15 cellular contexts compared by ENCODE assay signal in the genomic region with DNA sequence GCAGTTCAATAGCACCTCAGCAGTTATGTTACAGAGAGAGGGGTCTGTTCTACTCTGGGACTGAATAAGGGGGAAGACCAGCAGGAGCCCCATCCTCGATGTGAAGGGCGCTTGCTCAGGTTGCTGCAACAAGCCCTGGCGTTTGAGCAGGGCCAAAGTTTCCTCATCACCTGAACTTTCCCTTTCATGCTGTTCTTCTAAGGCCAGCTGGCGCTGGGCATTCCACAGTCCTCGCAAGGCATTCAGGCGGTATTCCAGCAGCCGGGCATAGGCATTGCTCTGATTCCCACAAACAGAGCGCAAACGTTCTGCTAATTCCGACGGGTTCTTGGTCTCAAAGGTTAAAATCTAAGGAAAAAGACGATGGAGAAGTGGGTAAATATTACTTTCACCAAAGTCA.
DNase-seq lines count a peak whose midpoint lies in the region; ATAC-seq and TF ChIP-seq lines count a peak whose summit lies in the region.
"Had no signal": no experiment of that assay in that cellular context is flagged by ENCODE, and none has a peak within 500 bp of the region (broad histone marks: within the 10 kb centered on the region; RNA-seq: fewer than 3 reads in every experiment).

No MANE protein-coding gene starts in this region.

- H3K4me2 ChIP-seq in KMS-11: peak overlapping the region; percentile 60; the same call in 1 of the 2 replicates
- H3K4me2 ChIP-seq: BLaER1 treated with 17β-estradiol and CSF1 and Interleukin-3, amounts not matched to agents 10 nM and 100 nM had no signal

- no peaks in the 10 kb centered on the region for H3K27me3 ChIP-seq in KMS-11 (ENCODE audit: insufficient read depth, low read depth)
- no peaks in the 10 kb centered on the region for H3K27me3 ChIP-seq in liver (ENCODE audit: control insufficient read depth in 4 of 4, insufficient read depth in 4 of 4, low read length in 3 of 4)
- no peaks in the 10 kb centered on the region for H3K27me3 ChIP-seq in skeletal muscle tissue (ENCODE audit: control insufficient read depth in 3 of 3, insufficient read depth in 3 of 3, low read length in 3 of 3)
- H3K27me3 ChIP-seq: BLaER1 treated with 17β-estradiol and CSF1 and Interleukin-3, amounts not matched to agents 10 nM and 100 nM had no signal

- no peaks in the 10 kb centered on the region for H3K36me3 ChIP-seq in KMS-11 (ENCODE audit: insufficient read depth)
- peaks cover 0 to 3% (median 0%) of the 10 kb centered on the region in 4 donors for H3K36me3 ChIP-seq in liver (ENCODE audit: control insufficient read depth in 4 of 4, insufficient read depth in 3 of 4, low read depth in 1 of 4, low read length in 3 of 4)
- peaks cover 0 to 8% (median 0%) of the 10 kb centered on the region in 3 donors for H3K36me3 ChIP-seq in skeletal muscle tissue (ENCODE audit: control insufficient read depth in 3 of 3, insufficient read depth in 3 of 3, low read length in 3 of 3)

- H3K27ac ChIP-seq in KMS-11 (peak overlapping the region; percentile 44; the same call in 1 of the 2 replicates), liver (ENCODE audit: low read depth in 1 of 2, low read length in 2 of 2) (no peak overlapping the region), skeletal muscle tissue (ENCODE audit: low read depth, low read length) (peak overlapping the region; percentile 17)
- H3K27ac ChIP-seq: BLaER1 treated with 17β-estradiol and CSF1 and Interleukin-3, amounts not matched to agents 10 nM and 100 nM; GM23248 had no signal

- no peak for TF ChIP-seq CTCF in KMS-11 (conservative IDR thresholded peaks at IDR 0.05; ENCODE audit: low read depth, low read length)
- TF ChIP-seq CTCF in liver (IDR thresholded peaks at IDR 0.05; ENCODE audit: low read depth, low read length, missing input control): no peak

- H3K4me3 ChIP-seq in KMS-11 (IDR thresholded peaks at IDR 0.05; ENCODE audit: insufficient read depth, low read depth, low read length) (no peak overlapping the region), liver (ENCODE audit: low read depth in 1 of 3, low read length in 3 of 3) (no peak overlapping the region), skeletal muscle tissue (ENCODE audit: low read length in 3 of 3) (peak overlapping the region in 2 of 3 donors; percentile 15 to 25)
- H3K4me3 ChIP-seq: BLaER1 treated with 17β-estradiol and CSF1 and Interleukin-3, amounts not matched to agents 10 nM and 100 nM; GM23248 had no signal

- in situ Hi-C loops in G401 (cut with HindIII; ENCODE audit: low sequenced_read_pairs): no loop called here

- no peak overlapping the region for H2AFZ ChIP-seq in KMS-11 (ENCODE audit: low read depth)
- H2AFZ ChIP-seq: GM23248 had no signal

- WGBS in liver: 38% methylated on average over 12 of the region's 12 CpGs

- H4K20me1 ChIP-seq in KMS-11 (ENCODE audit: insufficient read depth): 0 out of 2 replicates have a peak, but pooled peaks cover 4% of the 10 kb centered on the region

- peak; percentile 55 for DNase-seq in G401 (ENCODE audit: low spot score)
- no peak for DNase-seq in NCI-H146 treated with DMSO at 0.1 percent for 48 hours (lab: John Stamatoyannopoulos, UW; ENCODE audit: unreplicated experiment)
- DNase-seq: CD8-positive, alpha-beta memory T cell; COR-L47; DMS 273 treated with DMSO at 0.1 percent for 48 hours; GDM1; GM23248; HCEC 1CT; KBM-7 had no signal

- peaks cover 43% of the 10 kb centered on the region for H3K4me1 ChIP-seq in KMS-11 (ENCODE audit: low read depth, poor library complexity, severe bottlenecking)
- H3K4me1 ChIP-seq in liver (ENCODE audit: control insufficient read depth in 4 of 4, insufficient read depth in 4 of 4, low read length in 3 of 4): peaks cover 2 to 22% (median 19%) of the 10 kb centered on the region in 4 donors
- H3K4me1 ChIP-seq in skeletal muscle tissue (ENCODE audit: control insufficient read depth in 3 of 3, insufficient read depth in 3 of 3, low read length in 3 of 3): peaks cover 4 to 18% (median 17%) of the 10 kb centered on the region in 3 donors
- H3K4me1 ChIP-seq: BLaER1 treated with 17β-estradiol and CSF1 and Interleukin-3, amounts not matched to agents 10 nM and 100 nM had no signal

- no peaks in the 10 kb centered on the region for H3K9me3 ChIP-seq in liver (ENCODE audit: control insufficient read depth in 4 of 4, low read length in 3 of 4)
- H3K9me3 ChIP-seq in skeletal muscle tissue (ENCODE audit: control insufficient read depth in 3 of 3, low read length in 3 of 3): no peaks in the 10 kb centered on the region
- H3K9me3 ChIP-seq: BLaER1 treated with 17β-estradiol and CSF1 and Interleukin-3, amounts not matched to agents 10 nM and 100 nM had no signal

- peaks cover 35% of the 10 kb centered on the region; the same call in 1 of the 2 replicates for H3K79me2 ChIP-seq in KMS-11 (ENCODE audit: insufficient read depth, low read depth)

- ATAC-seq in GM18520 (IDR thresholded peaks at IDR 0.05; ENCODE audit: unreplicated experiment) (no peak), GM21447 (IDR thresholded peaks at IDR 0.05; ENCODE audit: unreplicated experiment) (no peak)

- peak in 1 of 2 donors; percentile 23 for TF ChIP-seq RAD21 in liver (IDR thresholded peaks at IDR 0.05)

- no peak overlapping the region for H3K9ac ChIP-seq in KMS-11
- H3K9ac ChIP-seq in liver (ENCODE audit: low read depth in 1 of 2, low read length in 2 of 2): no peak overlapping the region
- H3K9ac ChIP-seq in skeletal muscle tissue (ENCODE audit: low read depth in 1 of 3, low read length in 3 of 3): no peak overlapping the region
- H3K9ac ChIP-seq: BLaER1 treated with 17β-estradiol and CSF1 and Interleukin-3, amounts not matched to agents 10 nM and 100 nM; GM23248 had no signal

TF ChIP-seq in liver, 16 proteins besides CTCF, POLR2A, EP300 and RAD21:
- TF ChIP-seq FOXA2 (IDR thresholded peaks at IDR 0.05) (no peak), YY1 (IDR thresholded peaks at IDR 0.05) (peak; percentile 58), FOXA1 (IDR thresholded peaks at IDR 0.05) (no peak), HNF4A (conservative IDR thresholded peaks at IDR 0.05) (peak; percentile 69 to 82), HNF4G (IDR thresholded peaks at IDR 0.05) (no peak), NR2F2 (IDR thresholded peaks at IDR 0.05) (no peak), JUND (IDR thresholded peaks at IDR 0.05) (peak in 1 of 2 donors; percentile 42), SP1 (IDR thresholded peaks at IDR 0.05) (peak; percentile 20), GABPA (IDR thresholded peaks at IDR 0.05 in 1 of 2, conservative IDR thresholded peaks at IDR 0.05 in 1 of 2) (no peak), TAF1 (conservative IDR thresholded peaks at IDR 0.05) (no peak), RXRA (IDR thresholded peaks at IDR 0.05) (peak; percentile 55 to 74), EGR1 (IDR thresholded peaks at IDR 0.05; ENCODE audit: low read depth in 2 of 2) (no peak)
- TF ChIP-seq, protein P1, sequence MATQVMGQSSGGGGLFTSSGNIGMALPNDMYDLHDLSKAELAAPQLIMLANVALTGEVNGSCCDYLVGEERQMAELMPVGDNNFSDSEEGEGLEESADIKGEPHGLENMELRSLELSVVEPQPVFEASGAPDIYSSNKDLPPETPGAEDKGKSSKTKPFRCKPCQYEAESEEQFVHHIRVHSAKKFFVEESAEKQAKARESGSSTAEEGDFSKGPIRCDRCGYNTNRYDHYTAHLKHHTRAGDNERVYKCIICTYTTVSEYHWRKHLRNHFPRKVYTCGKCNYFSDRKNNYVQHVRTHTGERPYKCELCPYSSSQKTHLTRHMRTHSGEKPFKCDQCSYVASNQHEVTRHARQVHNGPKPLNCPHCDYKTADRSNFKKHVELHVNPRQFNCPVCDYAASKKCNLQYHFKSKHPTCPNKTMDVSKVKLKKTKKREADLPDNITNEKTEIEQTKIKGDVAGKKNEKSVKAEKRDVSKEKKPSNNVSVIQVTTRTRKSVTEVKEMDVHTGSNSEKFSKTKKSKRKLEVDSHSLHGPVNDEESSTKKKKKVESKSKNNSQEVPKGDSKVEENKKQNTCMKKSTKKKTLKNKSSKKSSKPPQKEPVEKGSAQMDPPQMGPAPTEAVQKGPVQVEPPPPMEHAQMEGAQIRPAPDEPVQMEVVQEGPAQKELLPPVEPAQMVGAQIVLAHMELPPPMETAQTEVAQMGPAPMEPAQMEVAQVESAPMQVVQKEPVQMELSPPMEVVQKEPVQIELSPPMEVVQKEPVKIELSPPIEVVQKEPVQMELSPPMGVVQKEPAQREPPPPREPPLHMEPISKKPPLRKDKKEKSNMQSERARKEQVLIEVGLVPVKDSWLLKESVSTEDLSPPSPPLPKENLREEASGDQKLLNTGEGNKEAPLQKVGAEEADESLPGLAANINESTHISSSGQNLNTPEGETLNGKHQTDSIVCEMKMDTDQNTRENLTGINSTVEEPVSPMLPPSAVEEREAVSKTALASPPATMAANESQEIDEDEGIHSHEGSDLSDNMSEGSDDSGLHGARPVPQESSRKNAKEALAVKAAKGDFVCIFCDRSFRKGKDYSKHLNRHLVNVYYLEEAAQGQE (IDR thresholded peaks at IDR 0.05): no peak
- TF ChIP-seq, protein P2, sequence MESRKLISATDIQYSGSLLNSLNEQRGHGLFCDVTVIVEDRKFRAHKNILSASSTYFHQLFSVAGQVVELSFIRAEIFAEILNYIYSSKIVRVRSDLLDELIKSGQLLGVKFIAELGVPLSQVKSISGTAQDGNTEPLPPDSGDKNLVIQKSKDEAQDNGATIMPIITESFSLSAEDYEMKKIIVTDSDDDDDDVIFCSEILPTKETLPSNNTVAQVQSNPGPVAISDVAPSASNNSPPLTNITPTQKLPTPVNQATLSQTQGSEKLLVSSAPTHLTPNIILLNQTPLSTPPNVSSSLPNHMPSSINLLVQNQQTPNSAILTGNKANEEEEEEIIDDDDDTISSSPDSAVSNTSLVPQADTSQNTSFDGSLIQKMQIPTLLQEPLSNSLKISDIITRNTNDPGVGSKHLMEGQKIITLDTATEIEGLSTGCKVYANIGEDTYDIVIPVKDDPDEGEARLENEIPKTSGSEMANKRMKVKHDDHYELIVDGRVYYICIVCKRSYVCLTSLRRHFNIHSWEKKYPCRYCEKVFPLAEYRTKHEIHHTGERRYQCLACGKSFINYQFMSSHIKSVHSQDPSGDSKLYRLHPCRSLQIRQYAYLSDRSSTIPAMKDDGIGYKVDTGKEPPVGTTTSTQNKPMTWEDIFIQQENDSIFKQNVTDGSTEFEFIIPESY (IDR thresholded peaks at IDR 0.05): no peak
- TF ChIP-seq, protein P3, sequence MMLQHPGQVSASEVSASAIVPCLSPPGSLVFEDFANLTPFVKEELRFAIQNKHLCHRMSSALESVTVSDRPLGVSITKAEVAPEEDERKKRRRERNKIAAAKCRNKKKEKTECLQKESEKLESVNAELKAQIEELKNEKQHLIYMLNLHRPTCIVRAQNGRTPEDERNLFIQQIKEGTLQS (IDR thresholded peaks at IDR 0.05): no peak
- TF ChIP-seq, protein P4, sequence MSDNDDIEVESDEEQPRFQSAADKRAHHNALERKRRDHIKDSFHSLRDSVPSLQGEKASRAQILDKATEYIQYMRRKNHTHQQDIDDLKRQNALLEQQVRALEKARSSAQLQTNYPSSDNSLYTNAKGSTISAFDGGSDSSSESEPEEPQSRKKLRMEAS (IDR thresholded peaks at IDR 0.05): no peak

Comparison
In these comparisons a context has a peak if more than half of its experiments do, and no peak if none do; other contexts are left out.
1. H3K27ac ChIP-seq: peak in KMS-11 (single experiment) and skeletal muscle tissue (single experiment); none in liver (0 of 2).
2. H3K4me3 ChIP-seq: peak in skeletal muscle tissue (2 of 3); none in KMS-11 (single experiment) and liver (0 of 3).